8 cellular contexts compared by ENCODE assay signal in genomic region chr1:119007672-119008482, GRCh38. TPM values are rescaled to one million over a fixed set of nuclear protein-coding genes. Genes with fewer than 3 reads are reported as not detected.
A peak's percentile ranks its signal among the peaks of the same experiment; 100 is the strongest.
DNase-seq lines count a peak whose midpoint lies in the region; ATAC-seq and TF ChIP-seq lines count a peak whose summit lies in the region.

No MANE protein-coding gene starts in this region.

- POLR2A ChIA-PET in AG04450 (lab: Yijun Ruan, JAX), result no interaction called here

- H3K4me3 ChIP-seq in AG04450 (ENCODE audit: low read depth, low read length) (peak overlapping the region; percentile 44; the same call in 1 of the 2 replicates), endocrine pancreas (ENCODE audit: control insufficient read depth, insufficient read depth, low read length) (peak overlapping the region; percentile 64), mucosa of stomach (ENCODE audit: low read length) (peak overlapping the region; percentile 42)

- CTCF ChIA-PET in AG04450 (lab: Charles Lee), result interaction anchor here (0.6 to 2.0 kb wide), 25 partner anchors 8 to 1040 kb away, joined by 3 to 11 read pairs (median 4); no protein-coding TSS in a partner anchor

- peak overlapping the region; percentile 44 for H3K9ac ChIP-seq in endocrine pancreas (ENCODE audit: control insufficient read depth, insufficient read depth, low read length)
- peak overlapping the region; percentile 50 for H3K9ac ChIP-seq in mucosa of stomach (ENCODE audit: low read length)

- DNase-seq in AG04450 (ENCODE audit: low read depth, low spot score), result no peak
- DNase-seq in OCI-M2 (lab: John Stamatoyannopoulos, UW; ENCODE audit: unreplicated experiment), result no peak
- no peak for DNase-seq in Ammon's horn (ENCODE audit: low spot score)

- H3K27me3 ChIP-seq in AG04450 (ENCODE audit: control insufficient read depth, insufficient read depth, low read length), result peaks cover 64% of the 10 kb centered on the region
- peaks cover 17% of the 10 kb centered on the region for H3K27me3 ChIP-seq in endocrine pancreas (ENCODE audit: control insufficient read depth, insufficient read depth, low read length)
- H3K27me3 ChIP-seq in mucosa of stomach (ENCODE audit: control insufficient read depth, insufficient read depth, low read length), result peaks cover 80% of the 10 kb centered on the region

- no peak overlapping the region for H3K27ac ChIP-seq in AG04450 (ENCODE audit: low read depth, low read length)

- peak; percentile 29 for ATAC-seq in HG02884 (IDR thresholded peaks at IDR 0.05; ENCODE audit: unreplicated experiment)
- ATAC-seq in HG02610 (IDR thresholded peaks at IDR 0.05; ENCODE audit: unreplicated experiment), result no peak
- ATAC-seq in GM18873 (IDR thresholded peaks at IDR 0.05; ENCODE audit: low FRiP score, unreplicated experiment), result no peak

- peaks cover 20% of the 10 kb centered on the region; the same call in 1 of the 2 replicates for H3K9me3 ChIP-seq in AG04450 (ENCODE audit: control insufficient read depth, insufficient read depth, low read length)
- no peaks in the 10 kb centered on the region for H3K9me3 ChIP-seq in endocrine pancreas (ENCODE audit: control insufficient read depth, low read length)
- no peaks in the 10 kb centered on the region for H3K9me3 ChIP-seq in mucosa of stomach (ENCODE audit: control insufficient read depth, low read length)

- H3K4me1 ChIP-seq in endocrine pancreas (ENCODE audit: control insufficient read depth, insufficient read depth, low read length), result no peaks in the 10 kb centered on the region
- peaks cover 24% of the 10 kb centered on the region for H3K4me1 ChIP-seq in mucosa of stomach (ENCODE audit: control insufficient read depth, insufficient read depth, low read length)

- TF ChIP-seq CTCF in AG04450 (IDR thresholded peaks at IDR 0.05; ENCODE audit: low read depth, low read length), result no peak

- H3K36me3 ChIP-seq in endocrine pancreas (ENCODE audit: control insufficient read depth, insufficient read depth, low read length) (peaks cover 2% of the 10 kb centered on the region), mucosa of stomach (ENCODE audit: control insufficient read depth, insufficient read depth, low read length) (no peaks in the 10 kb centered on the region)

RNA-seq across cellular contexts. Expression of gene TBX15, which starts 19.7 kb away (rescaled TPM):
- not detected in 2 replicates for polyA plus RNA-seq in AG04450 (2011; rRNA removed)
- not detected in 2 replicates for polyA minus RNA-seq in AG04450 (2011; rRNA and poly(A)+ RNA removed)
